18 cellular contexts compared by ENCODE assay signal in genomic region chr14:65696801-65697200, GRCh38.
DNase-seq lines count a peak whose midpoint lies in the region; TF ChIP-seq lines count a peak whose summit lies in the region.
"Had no signal": no experiment of that assay in that cellular context is flagged by ENCODE, and none has a peak within 500 bp of the region (broad histone marks: within the 10 kb centered on the region; RNA-seq: fewer than 3 reads in every experiment).

No MANE protein-coding gene starts in this region.

- H3K9me3 ChIP-seq in smooth muscle cell (replicated peaks; ENCODE audit: low read depth) = no peaks in the 10 kb centered on the region
- peaks cover 0 to 7% of the 10 kb centered on the region in 2 donors for H3K9me3 ChIP-seq in neuronal stem cell (replicated peaks in 1 of 2; ENCODE audit: control insufficient read depth in 2 of 2, insufficient read depth in 1 of 2, low read depth in 1 of 2, low read length in 2 of 2)

- H3K4me1 ChIP-seq in smooth muscle cell (ENCODE audit: low read depth) = no peaks in the 10 kb centered on the region
- H3K4me1 ChIP-seq in neuronal stem cell (ENCODE audit: control insufficient read depth in 2 of 2, insufficient read depth in 1 of 2, low read depth in 1 of 2, low read length in 2 of 2) = no peaks in the 10 kb centered on the region
- H3K4me1 ChIP-seq: BLaER1 had no signal

- no peak overlapping the region for H2AK5ac ChIP-seq in neuronal stem cell (ENCODE audit: low read depth, low read length)

- H3K9ac ChIP-seq in smooth muscle cell (ENCODE audit: low read depth) (no peak overlapping the region), neuronal stem cell (ENCODE audit: low read depth, low read length, poor library complexity) (no peak overlapping the region)
- H3K9ac ChIP-seq: BLaER1 had no signal

- H4K20me1 ChIP-seq in smooth muscle cell (ENCODE audit: low read depth) = no peaks in the 10 kb centered on the region
- H4K20me1 ChIP-seq: BLaER1 had no signal

- H3K4me2 ChIP-seq in smooth muscle cell (no peak overlapping the region), neuronal stem cell (ENCODE audit: insufficient read depth, low read length, poor library complexity, severe bottlenecking) (no peak overlapping the region)
- H3K4me2 ChIP-seq: BLaER1, PC-9 had no signal

- no peak overlapping the region for H3K4ac ChIP-seq in neuronal stem cell (ENCODE audit: low read length)

- H4K8ac ChIP-seq in neuronal stem cell (ENCODE audit: low read depth, low read length) = no peak overlapping the region

- no peak overlapping the region for H4K91ac ChIP-seq in neuronal stem cell (ENCODE audit: low read depth, low read length, poor library complexity)

- H3F3A ChIP-seq in smooth muscle cell (ENCODE audit: low read depth) = no peaks in the 10 kb centered on the region

- H3K27me3 ChIP-seq in smooth muscle cell (ENCODE audit: low read depth) (no peaks in the 10 kb centered on the region), neuronal stem cell (ENCODE audit: control insufficient read depth in 3 of 3, insufficient read depth in 3 of 3, low read depth in 1 of 3, low read length in 3 of 3) (no peaks in the 10 kb centered on the region)
- H3K27me3 ChIP-seq: BLaER1 had no signal

- no peaks in the 10 kb centered on the region for H3K79me2 ChIP-seq in smooth muscle cell (ENCODE audit: low read depth)

- H3K18ac ChIP-seq in neuronal stem cell (ENCODE audit: low read length) = no peak overlapping the region

- H3K14ac ChIP-seq in neuronal stem cell (ENCODE audit: low read length) = no peak overlapping the region

- H3K36me3 ChIP-seq in smooth muscle cell (ENCODE audit: low read depth) (no peaks in the 10 kb centered on the region), neuronal stem cell (replicated peaks in 1 of 2; ENCODE audit: control insufficient read depth in 2 of 2, insufficient read depth in 2 of 2, low read length in 2 of 2) (no peaks in the 10 kb centered on the region)
- H3K36me3 ChIP-seq: BLaER1 had no signal

- H3K4me3 ChIP-seq in fibroblast of mammary gland (ENCODE audit: control insufficient read depth, low read depth, low read length) = no peak overlapping the region
- no peak overlapping the region for H3K4me3 ChIP-seq in smooth muscle cell
- H3K4me3 ChIP-seq in neuronal stem cell (ENCODE audit: low read length in 2 of 2) = no peak overlapping the region
- H3K4me3 ChIP-seq: BLaER1, PC-9 had no signal

- TF ChIP-seq CTCF in fibroblast of mammary gland (conservative IDR thresholded peaks at IDR 0.05; ENCODE audit: control insufficient read depth, insufficient read depth, low read depth, low read length) (no peak), smooth muscle cell (IDR thresholded peaks at IDR 0.05; ENCODE audit: borderline replicate concordance, insufficient read depth, poor library complexity, severe bottlenecking) (no peak)

- DNase-seq in EL (peak; percentile 2), LHCN-M2 (ENCODE audit: low read depth) (peak; percentile 3), fibroblast of mammary gland (ENCODE audit: low read depth) (peak; percentile 2), smooth muscle cell (lab: John Stamatoyannopoulos, UW; ENCODE audit: unreplicated experiment) (no peak), neuronal stem cell (ENCODE audit: low spot score) (no peak), cardiac septum (ENCODE audit: low spot score) (no peak), NCI-H1694 treated with DMSO at 0.1 percent for 48 hours (lab: John Stamatoyannopoulos, UW) (no peak)
- DNase-seq: ACHN; CD8-positive, alpha-beta memory T cell; DMS79; GDM1; KG1; NCI-H1436 treated with DMSO at 0.1 percent for 48 hours; NCI-H2081; NCI-H510A; NCI-H82; PC-9 had no signal

- H2BK120ac ChIP-seq in neuronal stem cell (ENCODE audit: low read depth, low read length) = no peak overlapping the region

- H3K23ac ChIP-seq in neuronal stem cell (ENCODE audit: low read depth, low read length, poor library complexity) = no peak overlapping the region

- H3K27ac ChIP-seq in smooth muscle cell (ENCODE audit: low read depth) = peak overlapping the region; percentile 12
- H3K27ac ChIP-seq in neuronal stem cell (replicated peaks; ENCODE audit: low read length) = no peak overlapping the region
- H3K27ac ChIP-seq: BLaER1, PC-9 had no signal

- intact Hi-C loops in cardiac septum (cut with DNase I) = no loop called here

- H3K79me1 ChIP-seq in neuronal stem cell (ENCODE audit: low read depth, low read length) = no peaks in the 10 kb centered on the region

- H2AFZ ChIP-seq in smooth muscle cell (ENCODE audit: low read depth) = no peak overlapping the region
- H2AFZ ChIP-seq in neuronal stem cell (ENCODE audit: low read length) = no peak overlapping the region
- H2AFZ ChIP-seq: PC-9 had no signal

- H2BK12ac ChIP-seq in neuronal stem cell (ENCODE audit: low read length) = no peak overlapping the region

- H2BK15ac ChIP-seq in neuronal stem cell (ENCODE audit: low read length) = no peak overlapping the region

- no peak overlapping the region for H2BK5ac ChIP-seq in neuronal stem cell (ENCODE audit: low read length)

- 80% methylated on average over 1 of the region's 1 CpG for WGBS in smooth muscle cell (ENCODE audit: low lambda C conversion rate)
- no CpG with 5 or more reads among the region's 1 CpG for WGBS in neuronal stem cell (ENCODE audit: extremely low coverage in 2 of 2, insufficient read length in 2 of 2, insufficient replicate concordance in 1 of 2), 2 donors

Comparison
In these comparisons a context has a peak if more than half of its experiments do, and no peak if none do; other contexts are left out.
1. DNase-seq: peak in EL (single experiment), LHCN-M2 (single experiment) and fibroblast of mammary gland (single experiment); none in smooth muscle cell (single experiment), neuronal stem cell (single experiment), cardiac septum (single experiment) and NCI-H1694 treated with DMSO at 0.1 percent for 48 hours (single experiment).